Comparison of ENCODE assay signal across 12 cellular contexts in genomic region chr15:45168286-45168685, GRCh38. TPM values are rescaled to one million over a fixed set of nuclear protein-coding genes. Genes with fewer than 3 reads are reported as not detected.
A peak's percentile ranks its signal among the peaks of the same experiment; 100 is the strongest.
DNase-seq lines count a peak whose midpoint lies in the region; FAIRE-seq and TF ChIP-seq lines count a peak whose summit lies in the region.
"Had no signal": no experiment of that assay in that cellular context is flagged by ENCODE, and none has a peak within 500 bp of the region (broad histone marks: within the 10 kb centered on the region; RNA-seq: fewer than 3 reads in every experiment).

No MANE protein-coding gene starts in this region.

- no peaks in the 10 kb centered on the region for H3K9me2 ChIP-seq in Loucy (replicated peaks; ENCODE audit: low read depth, low read length)

- H3K4me3 ChIP-seq in Loucy (ENCODE audit: low read length, poor library complexity, severe bottlenecking) (no peak overlapping the region), H1 (ENCODE audit: extremely low read depth in 1 of 4, insufficient read depth in 2 of 4, low read depth in 3 of 4, low read length in 4 of 4) (no peak overlapping the region), sigmoid colon (no peak overlapping the region), foreskin fibroblast (ENCODE audit: low read depth in 1 of 2, low read length in 2 of 2) (no peak overlapping the region)

- H3K79me1 ChIP-seq in H1 (ENCODE audit: low read depth, low read length) = no peaks in the 10 kb centered on the region

- H3K18ac ChIP-seq in H1 (ENCODE audit: extremely low read depth, low read length) = no peak overlapping the region

- H3K23ac ChIP-seq in H1 (ENCODE audit: insufficient read length) = no peak overlapping the region

- no peak for TF ChIP-seq RAD21 in H1 (IDR thresholded peaks at IDR 0.05 in 1 of 2, conservative IDR thresholded peaks at IDR 0.05 in 1 of 2; ENCODE audit: low read depth in 2 of 2, low read length in 2 of 2)

- peak overlapping the region; percentile 24; the same call in 1 of the 2 replicates for H2BK5ac ChIP-seq in H1 (ENCODE audit: low read depth, low read length)

- TF ChIP-seq CTCF in Loucy (conservative IDR thresholded peaks at IDR 0.05; ENCODE audit: low read length) (no peak), H1 (IDR thresholded peaks at IDR 0.05; ENCODE audit: control extremely low read depth in 1 of 3, insufficient read depth in 1 of 3, low read depth in 1 of 3, low read length in 3 of 3) (no peak), sigmoid colon (IDR thresholded peaks at IDR 0.05) (no peak), foreskin fibroblast (IDR thresholded peaks at IDR 0.05; ENCODE audit: low read depth, low read length) (no peak)

- H2BK20ac ChIP-seq in H1 (ENCODE audit: low read length) = no peak overlapping the region

- no peaks in the 10 kb centered on the region; the same call in 1 of the 2 replicates for H3K23me2 ChIP-seq in H1 (ENCODE audit: low read depth, low read length)

- no peaks in the 10 kb centered on the region for H4K20me1 ChIP-seq in Loucy (ENCODE audit: insufficient read depth, low read length, poor library complexity, severe bottlenecking)
- peaks cover 2 to 4% of the 10 kb centered on the region in 2 experiments for H4K20me1 ChIP-seq in H1 (replicated peaks in 1 of 2; ENCODE audit: control insufficient read depth in 1 of 2, insufficient read depth in 2 of 2, low read length in 2 of 2)

- H3K27me3 ChIP-seq in Loucy (ENCODE audit: insufficient read depth, low read length, poor library complexity, severe bottlenecking) (no peaks in the 10 kb centered on the region), H1 (replicated peaks in 1 of 4; ENCODE audit: control insufficient read depth in 3 of 4, extremely low read depth in 1 of 4, insufficient read depth in 3 of 4, low read length in 3 of 4) (no peaks in the 10 kb centered on the region), sigmoid colon (no peaks in the 10 kb centered on the region)

- POLR2A ChIA-PET in H1 (lab: Charles Lee; ENCODE audit: partially characterized antibody) = interaction anchor here (1.6 to 5.7 kb wide), 6 partner anchors 12 to 31 kb away, joined by 5 to 50 read pairs (median 12); partner anchors contain the start of gene SHF

- no peak overlapping the region for H2BK15ac ChIP-seq in H1 (ENCODE audit: low read length)

- no peak overlapping the region for H3K14ac ChIP-seq in H1 (ENCODE audit: insufficient read length)

- H3K36me3 ChIP-seq in Loucy (ENCODE audit: insufficient read depth, low read length) = peaks cover 20% of the 10 kb centered on the region; the same call in 1 of the 2 replicates
- no peaks in the 10 kb centered on the region; a peak in 1 of 8 replicates for H3K36me3 ChIP-seq in H1 (ENCODE audit: control insufficient read depth in 2 of 4, insufficient read depth in 4 of 4, low read length in 3 of 4)
- no peaks in the 10 kb centered on the region for H3K36me3 ChIP-seq in sigmoid colon

- H3K4ac ChIP-seq in H1 (replicated peaks; ENCODE audit: insufficient read length, low read depth, low read length) = no peak overlapping the region

- H3F3A ChIP-seq in Loucy (ENCODE audit: low read depth) = no peaks in the 10 kb centered on the region

- H2AK5ac ChIP-seq in H1 (ENCODE audit: low read depth, low read length) = 0 out of 2 replicates have a peak overlapping the region, but pooled peaks have one; percentile 89

- H3K9me3 ChIP-seq in Loucy (ENCODE audit: insufficient read depth, low read depth, low read length) = no peaks in the 10 kb centered on the region
- H3K9me3 ChIP-seq in H1 (ENCODE audit: insufficient read depth in 2 of 2, low read depth in 1 of 2, low read length in 1 of 2) = no peaks in the 10 kb centered on the region
- H3K9me3 ChIP-seq in sigmoid colon = no peaks in the 10 kb centered on the region

- DNase-seq in H1 (ENCODE audit: low read depth in 1 of 2, low spot score in 2 of 2) (no peak), sigmoid colon (no peak), HK-2 (ENCODE audit: unreplicated experiment) (no peak), foreskin fibroblast (no peak)
- DNase-seq in activated CD8-positive, alpha-beta memory T cell treated with anti-CD3 and anti-CD28 coated beads, Interleukin-2, amount 50 U/mL, for 48 hours = no peak
- DNase-seq: GM23248, NCI-H1105 treated with DMSO at 0.1 percent for 48 hours had no signal

- peaks cover 15% of the 10 kb centered on the region for H3K79me2 ChIP-seq in Loucy (ENCODE audit: insufficient read depth, low read length)
- no peaks in the 10 kb centered on the region for H3K79me2 ChIP-seq in H1 (ENCODE audit: control insufficient read depth in 1 of 2, insufficient read depth in 2 of 2, low read length in 2 of 2)

- intact Hi-C loops in sigmoid colon (cut with DNase I) = loop anchor here (5.0 kb wide), 1 partner anchor 289 kb away; no protein-coding TSS in a partner anchor

- H4K5ac ChIP-seq in H1 (ENCODE audit: insufficient read length, low read depth, low read length) = no peak overlapping the region

- WGBS in H1 (ENCODE audit: extremely low coverage in 1 of 2, insufficient coverage in 1 of 2, insufficient read length in 1 of 2, insufficient replicate concordance in 2 of 2, low coverage in 1 of 2, low lambda C conversion rate in 2 of 2, missing lambda C conversion rate in 1 of 2), 2 experiments = 86% methylated on average over 4 of the region's 4 CpGs; no CpG with 5 or more reads in 1 of the 2 experiments
- WGBS in sigmoid colon, 2 donors = 90 to 94% methylated on average over 4 of the region's 4 CpGs

- no peak overlapping the region for H4K8ac ChIP-seq in H1 (ENCODE audit: extremely low read depth, insufficient read depth, low read length)

- H3K9ac ChIP-seq in Loucy (ENCODE audit: low read depth, low read length, poor library complexity, severe bottlenecking) = peak overlapping the region; percentile 98
- H3K9ac ChIP-seq in H1 (replicated peaks in 1 of 4; ENCODE audit: extremely low read depth in 1 of 4, low read depth in 3 of 4, low read length in 3 of 4) = no peak overlapping the region

- H3K56ac ChIP-seq in H1 (replicated peaks; ENCODE audit: insufficient read length, low read depth, low read length) = no peak overlapping the region

- H2AFZ ChIP-seq in Loucy (ENCODE audit: low read length) (no peak overlapping the region), H1 (ENCODE audit: low read length) (no peak overlapping the region)

- TF ChIP-seq POLR2A in H1 (IDR thresholded peaks at IDR 0.05; ENCODE audit: control extremely low read depth in 1 of 2, low read depth in 2 of 2, low read length in 2 of 2) = no peak
- no peak for TF ChIP-seq POLR2A in sigmoid colon (IDR thresholded peaks at IDR 0.05)

- no peak overlapping the region for H4K91ac ChIP-seq in H1 (replicated peaks; ENCODE audit: insufficient read length, low read length)

- peak overlapping the region; percentile 68; the same call in 1 of the 2 replicates for H2BK12ac ChIP-seq in H1 (ENCODE audit: low read depth, low read length)

- no peak overlapping the region for H3K4me2 ChIP-seq in Loucy (ENCODE audit: low read depth, low read length, poor library complexity, severe bottlenecking)
- H3K4me2 ChIP-seq in H1 (ENCODE audit: insufficient read depth in 1 of 2, low read depth in 2 of 2, low read length in 2 of 2) = no peak overlapping the region

- H3K4me1 ChIP-seq in Loucy (ENCODE audit: insufficient read depth, low read length, poor library complexity, severe bottlenecking) (peaks cover 27% of the 10 kb centered on the region), H1 (replicated peaks in 1 of 4; ENCODE audit: control insufficient read depth in 3 of 4, insufficient read depth in 4 of 4, low read length in 3 of 4) (peaks cover 0 to 19% (median 13%) of the 10 kb centered on the region in 4 experiments; a peak in 5 of 7 replicates), sigmoid colon (peaks cover 0 to 24% (median 17%) of the 10 kb centered on the region in 4 donors)

- TF ChIP-seq EP300 in H1 (IDR thresholded peaks at IDR 0.05; ENCODE audit: borderline replicate concordance in 1 of 2, low read depth in 2 of 2, low read length in 2 of 2) (no peak), sigmoid colon (IDR thresholded peaks at IDR 0.05) (no peak)

- no peak for FAIRE-seq in H1 (lab: Jason Lieb, UNC)

- CTCF ChIA-PET in H1 (lab: Charles Lee; ENCODE audit: partially characterized antibody) = interaction anchor here (0.8 to 41.8 kb wide), 17 partner anchors 11 to 419 kb away, joined by 3 to 1117 read pairs (median 4); partner anchors contain the start of genes BLOC1S6 and SHF

- H3K27ac ChIP-seq in H1 (ENCODE audit: low read depth, low read length) (no peak overlapping the region), sigmoid colon (peak overlapping the region; percentile 90 to 99 (median 96))
- H3K27ac ChIP-seq: GM23248 had no signal

- H2BK120ac ChIP-seq in H1 (replicated peaks; ENCODE audit: low read depth, low read length) = no peak overlapping the region

RNA-seq across cellular contexts. Expression of gene SHF, which starts 19.5 kb away (rescaled TPM):
- total RNA-seq in H1 (2021; fragmentation: NEBNext Ultra II Directional; extraction: Animal tissue kit (Norgen Biotek cat#: 25700)) = 23.9 and 26.7 TPM in 2 replicates
- 13.1 and 16.0 TPM in 2 replicates for polyA plus RNA-seq in H1 (2011; rRNA removed)
- polyA plus RNA-seq in H1 (2011; cell fraction: cytosol; rRNA removed) = 17.4 TPM
- polyA plus RNA-seq in H1 (2011; cell fraction: nucleus; rRNA removed) = 22.5 TPM
- polyA plus RNA-seq in H1 (2012, experiment 1 of 2) = 22.3 to 30.4 TPM (median 28.4 TPM) in 4 replicates
- polyA plus RNA-seq in H1 (2012, experiment 2 of 2) = 34.9 TPM
- 18.8 TPM for polyA plus RNA-seq in H1 (2013, experiment 1 of 2)
- polyA plus RNA-seq in H1 (2013, experiment 2 of 2) = 20.8 TPM
- polyA minus RNA-seq in H1 (2011; rRNA and poly(A)+ RNA removed) = 15.2 and 23.3 TPM in 2 replicates
- polyA minus RNA-seq in H1 (2011; cell fraction: cytosol; rRNA and poly(A)+ RNA removed) = 15.0 TPM
- polyA minus RNA-seq in H1 (2011; cell fraction: nucleus; rRNA and poly(A)+ RNA removed) = 23.6 TPM
- total RNA-seq in sigmoid colon = 10 to 100 TPM; 10.6 to 28.5 (median 17.9) TPM
- polyA plus RNA-seq in sigmoid colon = 10 to 100 TPM in 2 of 3 donors, 1 to 10 TPM in 1; 3.5 to 13.5 (median 12.6) TPM

RNA-seq across cellular contexts. Expression of gene DUOX1, which starts 38.5 kb away (rescaled TPM):
- total RNA-seq in H1 (2021; fragmentation: NEBNext Ultra II Directional; extraction: Animal tissue kit (Norgen Biotek cat#: 25700)) = 0.84 and 0.96 TPM in 2 replicates
- polyA plus RNA-seq in H1 (2011; rRNA removed) = 1.4 and 2.0 TPM in 2 replicates
- polyA plus RNA-seq in H1 (2011; cell fraction: cytosol; rRNA removed) = 0.90 TPM
- polyA plus RNA-seq in H1 (2011; cell fraction: nucleus; rRNA removed) = 6.1 TPM
- polyA plus RNA-seq in H1 (2012, experiment 1 of 2) = 0.99 to 2.2 TPM (median 1.7 TPM) in 4 replicates
- 0.47 TPM for polyA plus RNA-seq in H1 (2012, experiment 2 of 2)
- polyA plus RNA-seq in H1 (2013, experiment 1 of 2) = 0.57 TPM
- polyA plus RNA-seq in H1 (2013, experiment 2 of 2) = 0.50 TPM
- 0.88 and 2.2 TPM in 2 replicates for polyA minus RNA-seq in H1 (2011; rRNA and poly(A)+ RNA removed)
- 1.2 TPM for polyA minus RNA-seq in H1 (2011; cell fraction: cytosol; rRNA and poly(A)+ RNA removed)
- polyA minus RNA-seq in H1 (2011; cell fraction: nucleus; rRNA and poly(A)+ RNA removed) = 2.3 TPM
- 1 to 10 TPM in 1 of 4 donors, under 1 TPM in 2, not detected in 1; under 0.01 to 1.7 (median 0.27) TPM for total RNA-seq in sigmoid colon
- polyA plus RNA-seq in sigmoid colon = 1 to 10 TPM in 1 of 3 donors, not detected in 2; 1.3 TPM
- total RNA-seq: SK-MEL-5 had no signal

RNA-seq across cellular contexts. Expression of gene DUOXA1, which starts 38.6 kb away (rescaled TPM):
- total RNA-seq in H1 (2021; fragmentation: NEBNext Ultra II Directional; extraction: Animal tissue kit (Norgen Biotek cat#: 25700)) = not detected in 2 replicates
- 0.18 and 0.24 TPM in 2 replicates for polyA plus RNA-seq in H1 (2011; rRNA removed)
- polyA plus RNA-seq in H1 (2011; cell fraction: cytosol; rRNA removed) = 0.09 TPM
- polyA plus RNA-seq in H1 (2011; cell fraction: nucleus; rRNA removed) = 0.81 TPM
- polyA plus RNA-seq in H1 (2012, experiment 1 of 2) = 0.16 to 0.34 TPM in 2 of 4 replicates, not detected in the others
- polyA plus RNA-seq in H1 (2012, experiment 2 of 2) = not detected
- polyA plus RNA-seq in H1 (2013, experiment 1 of 2) = not detected
- 0.17 TPM for polyA plus RNA-seq in H1 (2013, experiment 2 of 2)
- 0.57 and 0.66 TPM in 2 replicates for polyA minus RNA-seq in H1 (2011; rRNA and poly(A)+ RNA removed)
- polyA minus RNA-seq in H1 (2011; cell fraction: cytosol; rRNA and poly(A)+ RNA removed) = not detected
- 0.30 TPM for polyA minus RNA-seq in H1 (2011; cell fraction: nucleus; rRNA and poly(A)+ RNA removed)
- total RNA-seq in sigmoid colon = 1 to 10 TPM in 2 of 4 donors, under 1 TPM in 2; 0.36 to 3.1 (median 1.3) TPM
- 1 to 10 TPM in 1 of 3 donors, not detected in 2; 1.7 TPM for polyA plus RNA-seq in sigmoid colon
- total RNA-seq: SK-MEL-5 had no signal

RNA-seq across cellular contexts. Expression of gene DUOXA2, which starts 54.2 kb away (rescaled TPM):
- not detected in 2 replicates for total RNA-seq in H1 (2021; fragmentation: NEBNext Ultra II Directional; extraction: Animal tissue kit (Norgen Biotek cat#: 25700))
- polyA plus RNA-seq in H1 (2011; rRNA removed) (0.05 TPM in 1 of 2 replicates, not detected in the other), sigmoid colon (100 to 1,000 TPM in 1 of 3 donors, 1 to 10 TPM in 1, not detected in 1; 1.4 to 117 TPM)
- not detected for polyA plus RNA-seq in H1 (2011; cell fraction: cytosol; rRNA removed)
- polyA plus RNA-seq in H1 (2011; cell fraction: nucleus; rRNA removed) = not detected
- polyA plus RNA-seq in H1 (2012, experiment 1 of 2) = not detected in 4 replicates
- not detected for polyA plus RNA-seq in H1 (2012, experiment 2 of 2)
- not detected for polyA plus RNA-seq in H1 (2013, experiment 1 of 2)
- not detected for polyA plus RNA-seq in H1 (2013, experiment 2 of 2)
- not detected in 2 replicates for polyA minus RNA-seq in H1 (2011; rRNA and poly(A)+ RNA removed)
- not detected for polyA minus RNA-seq in H1 (2011; cell fraction: cytosol; rRNA and poly(A)+ RNA removed)
- polyA minus RNA-seq in H1 (2011; cell fraction: nucleus; rRNA and poly(A)+ RNA removed) = not detected
- total RNA-seq in sigmoid colon = under 1 TPM in 1 of 4 donors, not detected in 3; 0.28 TPM
- total RNA-seq: GM23248, HT-29, mononuclear cell, SK-MEL-5, smooth muscle cell had no signal
- polyA plus RNA-seq: GM23248, smooth muscle cell had no signal

RNA-seq across cellular contexts. Expression of gene DUOX2, which starts 54.3 kb away (rescaled TPM):
- not detected in 2 replicates for total RNA-seq in H1 (2021; fragmentation: NEBNext Ultra II Directional; extraction: Animal tissue kit (Norgen Biotek cat#: 25700))
- polyA plus RNA-seq in H1 (2011; rRNA removed) (0.08 and 0.31 TPM in 2 replicates), sigmoid colon (100 to 1,000 TPM in 1 of 3 donors, under 1 TPM in 2; 0.60 to 125 (median 0.92) TPM)
- 0.03 TPM for polyA plus RNA-seq in H1 (2011; cell fraction: cytosol; rRNA removed)
- polyA plus RNA-seq in H1 (2011; cell fraction: nucleus; rRNA removed) = 0.30 TPM
- 0.04 to 0.16 TPM (median 0.08 TPM) in 3 of 4 replicates, not detected in the other for polyA plus RNA-seq in H1 (2012, experiment 1 of 2)
- 0.07 TPM for polyA plus RNA-seq in H1 (2012, experiment 2 of 2)
- polyA plus RNA-seq in H1 (2013, experiment 1 of 2) = 0.18 TPM
- polyA plus RNA-seq in H1 (2013, experiment 2 of 2) = 0.02 TPM
- 0.02 and 0.09 TPM in 2 replicates for polyA minus RNA-seq in H1 (2011; rRNA and poly(A)+ RNA removed)
- polyA minus RNA-seq in H1 (2011; cell fraction: cytosol; rRNA and poly(A)+ RNA removed) = not detected
- polyA minus RNA-seq in H1 (2011; cell fraction: nucleus; rRNA and poly(A)+ RNA removed) = 0.10 TPM
- total RNA-seq in sigmoid colon = under 1 TPM; 0.14 to 0.83 (median 0.44) TPM
- total RNA-seq: GM23248 had no signal
